ENCODE assay signal across 9 cellular contexts in genomic region chr3:58678182-58678970, GRCh38. TPM values are rescaled to one million over a fixed set of nuclear protein-coding genes. Genes with fewer than 3 reads are reported as not detected.
"Had no signal": no experiment of that assay in that cellular context is flagged by ENCODE, and none has a peak within 500 bp of the region (broad histone marks: within the 10 kb centered on the region; RNA-seq: fewer than 3 reads in every experiment).

No MANE protein-coding gene starts in this region.

RNA-seq across cellular contexts. Expression of gene FAM3D, which starts 11.8 kb away (rescaled TPM):
- total RNA-seq: naive thymus-derived CD8-positive, alpha-beta T cell; natural killer cell treated with Interleukin-12 subunit alpha and Interleukin-12 subunit beta and Interleukin-15 and Interleukin-18, amount 100 ng/mL, for 72 hours; occipital lobe; osteoblast; progenitor cell of endocrine pancreas; psoas muscle; renal cortical epithelial cell; sciatic nerve had no signal
- polyA plus RNA-seq: naive thymus-derived CD8-positive, alpha-beta T cell; ovary had no signal
